In the genomic region with DNA sequence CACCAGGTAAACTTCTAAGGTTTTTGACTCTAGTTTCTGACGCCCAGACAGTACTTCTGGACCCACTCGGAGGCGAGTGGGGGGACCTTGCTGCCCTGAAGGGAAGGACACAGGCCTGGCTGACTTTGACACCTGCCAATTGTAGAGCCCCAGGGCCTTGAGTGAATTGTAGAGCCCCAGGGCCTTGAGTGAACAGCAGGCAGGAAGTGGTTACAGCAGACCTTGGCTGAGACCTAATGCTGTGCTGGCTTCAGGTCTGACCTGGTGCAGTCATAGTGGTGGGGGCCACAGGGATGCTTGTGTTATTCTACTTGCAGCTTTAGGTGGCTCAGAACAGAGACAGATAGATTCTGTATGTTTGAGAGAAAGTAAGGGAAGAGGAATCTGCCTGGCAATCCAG, we compare ENCODE assay signal across 20 cellular contexts.
"Had no signal": no experiment of that assay in that cellular context is flagged by ENCODE, and none has a peak within 500 bp of the region (broad histone marks: within the 10 kb centered on the region; RNA-seq: fewer than 3 reads in every experiment).

No MANE protein-coding gene starts in this region.

- H3K4me3 ChIP-seq: body of pancreas, coronary artery, lower lobe of right lung, right atrium auricular region, skin epidermis, suprapubic skin had no signal

- H3K36me3 ChIP-seq: lower lobe of right lung, right atrium auricular region, suprapubic skin had no signal

- ATAC-seq: activated CD4-positive, CD25-positive, alpha-beta regulatory T cell treated with anti-CD3 and anti-CD28 coated beads, Interleukin-2, amount 50 U/mL, for 24 hours; activated naive CD4-positive, alpha-beta T cell treated with anti-CD3 and anti-CD28 coated beads, Interleukin-2, amount 50 U/mL, for 72 hours; activated T-cell treated with anti-CD3 and anti-CD28 coated beads, Interleukin-2, amount 50 U/mL, for 72 hours; body of pancreas; esophagus mucosa; left colon had no signal

- H3K27ac Mint-ChIP-seq: activated naive CD4-positive, alpha-beta T cell treated with anti-CD3 and anti-CD28 coated beads, Interleukin-2, amount 50 U/mL, for 72 hours; activated T-cell treated with anti-CD3 and anti-CD28 coated beads, Interleukin-2, amount 50 U/mL, for 72 hours; mesothelial cell of epicardium; progenitor cell of endocrine pancreas; T-helper 2 cell treated with Interferon-gamma antibody and Interleukin-4, amounts not matched to agents 5 μg/mL and 100 μg/mL, for 36 hours had no signal

- H3K4me1 ChIP-seq: right atrium auricular region had no signal

- H3K9me3 ChIP-seq: body of pancreas, lower lobe of right lung, suprapubic skin had no signal

- DNase-seq: activated gamma-delta T cell; activated T-cell treated with anti-CD3 and anti-CD28 coated beads, Interleukin-2, amount 50 U/mL, for 72 hours; amygdala; body of pancreas; left colon; lower lobe of right lung; stimulated activated CD4-positive, alpha-beta T cell treated with anti-CD3 and anti-CD28 coated beads, Interleukin-4, amount 100 ng/mL, for 24 hours; stimulated activated naive CD4-positive, alpha-beta T cell treated with Interleukin-2 at 50 U/mL for 16 hours; SW 1271 had no signal

- H3K4me1 Mint-ChIP-seq: central memory CD8-positive, alpha-beta T cell had no signal

- H3K27me3 Mint-ChIP-seq: progenitor cell of endocrine pancreas had no signal

- H3K4me3 Mint-ChIP-seq: activated T-cell treated with anti-CD3 and anti-CD28 coated beads, Interleukin-2, amount 50 U/mL, for 72 hours; central memory CD8-positive, alpha-beta T cell; mesothelial cell of epicardium; T-helper 2 cell treated with Interferon-gamma antibody and Interleukin-4, amounts not matched to agents 5 μg/mL and 100 μg/mL, for 36 hours had no signal

- H3K27me3 ChIP-seq: body of pancreas, right atrium auricular region, suprapubic skin had no signal

- H3K27ac ChIP-seq: body of pancreas, coronary artery, lower lobe of right lung, right atrium auricular region, skin epidermis, suprapubic skin had no signal

- H3K36me3 Mint-ChIP-seq: activated naive CD4-positive, alpha-beta T cell treated with anti-CD3 and anti-CD28 coated beads, Interleukin-2, amount 50 U/mL, for 72 hours; mesothelial cell of epicardium had no signal

- H3K9me3 Mint-ChIP-seq: T-helper 2 cell treated with Interferon-gamma antibody and Interleukin-4, amounts not matched to agents 5 μg/mL and 100 μg/mL, for 36 hours had no signal
